ENCODE assay signal across 11 cellular contexts in the genomic region with DNA sequence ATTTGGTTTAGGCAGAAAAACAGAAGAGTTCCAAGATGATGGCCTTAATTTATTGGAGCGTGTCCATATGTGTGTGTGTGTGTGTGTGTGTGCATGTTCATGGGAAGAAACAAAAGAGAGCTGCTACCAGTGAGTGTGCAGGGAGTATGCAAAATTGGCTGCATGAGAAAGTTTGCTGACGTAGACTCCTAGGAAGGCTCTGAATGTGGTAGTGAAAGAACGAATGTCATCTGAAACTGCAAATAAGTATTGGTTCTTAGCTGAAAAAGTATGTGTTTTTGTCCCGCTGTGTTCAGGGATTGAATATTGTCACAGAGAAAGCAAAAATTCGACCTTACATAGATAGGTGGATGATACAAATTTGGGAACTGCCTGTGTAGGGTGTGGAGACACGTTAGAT.
"Had no signal": no experiment of that assay in that cellular context is flagged by ENCODE, and none has a peak within 500 bp of the region (broad histone marks: within the 10 kb centered on the region; RNA-seq: fewer than 3 reads in every experiment).

No MANE protein-coding gene starts in this region.

- H3K9ac ChIP-seq: GM23248 had no signal

- H3K4me3 Mint-ChIP-seq: GM23338, H9, HFFc6 had no signal

- H3K4me1 Mint-ChIP-seq: GM23338, H9 had no signal

- H3K27ac Mint-ChIP-seq: GM23338, H9, HFFc6 had no signal

- ATAC-seq: GM23338, HCT116 had no signal

- H2AFZ ChIP-seq: GM23248, GM23338 had no signal

- H3K4me2 ChIP-seq: GM23338 had no signal

- H3K27ac ChIP-seq: GM23248 had no signal

- DNase-seq: GM23248, GOT3, H7, H9, HCEC 1CT, HFFc6 had no signal

- H3K9me3 Mint-ChIP-seq: GM23338, H9 had no signal

- H3K4me1 ChIP-seq: HAP-1 had no signal

- FAIRE-seq: H1, H54 had no signal

- H3K36me3 ChIP-seq: HAP-1 had no signal

- H3K4me3 ChIP-seq: GM23248, GM23338, HAP-1 had no signal

- H3K9me3 ChIP-seq: HAP-1 had no signal
